1 cellular context compared by ENCODE assay signal in the genomic region with DNA sequence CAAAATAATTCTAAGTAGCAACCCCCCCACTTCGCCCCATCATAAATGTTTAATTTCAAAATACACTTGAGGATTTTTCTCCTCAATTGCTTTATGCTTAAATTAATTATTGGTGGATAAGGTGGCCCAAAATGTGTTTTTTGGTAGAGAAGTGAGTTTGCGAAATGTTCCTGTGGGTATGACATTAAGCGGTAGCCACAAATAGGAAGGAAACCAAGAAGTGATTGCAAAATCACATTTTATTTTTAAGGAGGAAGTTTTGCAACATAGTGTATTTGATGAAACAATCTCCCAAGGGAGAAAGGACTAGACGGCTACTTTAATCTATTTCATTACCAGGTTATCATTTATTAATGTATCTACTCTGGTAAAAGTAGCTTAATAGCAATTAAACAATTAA.
TF ChIP-seq lines count a peak whose summit lies in the region.

No MANE protein-coding gene starts in this region.

TF ChIP-seq in HepG2, 621 proteins besides CTCF, POLR2A, EP300 and RAD21:
- TF ChIP-seq SRSF9 (IDR thresholded peaks at IDR 0.05; ENCODE audit: borderline replicate concordance, insufficient read depth, low read depth, low read length, poor library complexity, severe bottlenecking) (no peak), ZBTB46 (CRISPR knock-in tag; IDR thresholded peaks at IDR 0.05; ENCODE audit: borderline replicate concordance) (no peak), STAT5B (CRISPR knock-in tag; IDR thresholded peaks at IDR 0.05) (no peak), TOPORS (CRISPR knock-in tag; IDR thresholded peaks at IDR 0.05) (no peak), ZNF205 (CRISPR knock-in tag; IDR thresholded peaks at IDR 0.05) (no peak), PCBP1 (IDR thresholded peaks at IDR 0.05; ENCODE audit: borderline replicate concordance, low read depth, low read length) (no peak), CBX1 (IDR thresholded peaks at IDR 0.05; ENCODE audit: low read depth) (no peak), RORA (CRISPR knock-in tag; IDR thresholded peaks at IDR 0.05) (no peak), ZNF772 (CRISPR knock-in tag; IDR thresholded peaks at IDR 0.05) (no peak), ZNF816 (CRISPR knock-in tag; IDR thresholded peaks at IDR 0.05; ENCODE audit: borderline replicate concordance) (no peak), TCF7L2 (IDR thresholded peaks at IDR 0.05; ENCODE audit: low read depth, low read length) (no peak), PRMT3 (CRISPR knock-in tag; IDR thresholded peaks at IDR 0.05; ENCODE audit: borderline replicate concordance, low read depth) (no peak)
- TF ChIP-seq, protein P1, sequence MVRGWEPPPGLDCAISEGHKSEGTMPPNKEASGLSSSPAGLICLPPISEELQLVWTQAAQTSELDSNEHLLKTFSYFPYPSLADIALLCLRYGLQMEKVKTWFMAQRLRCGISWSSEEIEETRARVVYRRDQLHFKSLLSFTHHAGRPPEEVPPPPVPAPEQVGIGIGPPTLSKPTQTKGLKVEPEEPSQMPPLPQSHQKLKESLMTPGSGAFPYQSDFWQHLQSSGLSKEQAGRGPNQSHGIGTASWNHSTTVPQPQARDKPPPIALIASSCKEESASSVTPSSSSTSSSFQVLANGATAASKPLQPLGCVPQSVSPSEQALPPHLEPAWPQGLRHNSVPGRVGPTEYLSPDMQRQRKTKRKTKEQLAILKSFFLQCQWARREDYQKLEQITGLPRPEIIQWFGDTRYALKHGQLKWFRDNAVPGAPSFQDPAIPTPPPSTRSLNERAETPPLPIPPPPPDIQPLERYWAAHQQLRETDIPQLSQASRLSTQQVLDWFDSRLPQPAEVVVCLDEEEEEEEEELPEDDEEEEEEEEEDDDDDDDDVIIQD (CRISPR knock-in tag; IDR thresholded peaks at IDR 0.05; ENCODE audit: low read depth) = no peak
- TF ChIP-seq, protein P2, sequence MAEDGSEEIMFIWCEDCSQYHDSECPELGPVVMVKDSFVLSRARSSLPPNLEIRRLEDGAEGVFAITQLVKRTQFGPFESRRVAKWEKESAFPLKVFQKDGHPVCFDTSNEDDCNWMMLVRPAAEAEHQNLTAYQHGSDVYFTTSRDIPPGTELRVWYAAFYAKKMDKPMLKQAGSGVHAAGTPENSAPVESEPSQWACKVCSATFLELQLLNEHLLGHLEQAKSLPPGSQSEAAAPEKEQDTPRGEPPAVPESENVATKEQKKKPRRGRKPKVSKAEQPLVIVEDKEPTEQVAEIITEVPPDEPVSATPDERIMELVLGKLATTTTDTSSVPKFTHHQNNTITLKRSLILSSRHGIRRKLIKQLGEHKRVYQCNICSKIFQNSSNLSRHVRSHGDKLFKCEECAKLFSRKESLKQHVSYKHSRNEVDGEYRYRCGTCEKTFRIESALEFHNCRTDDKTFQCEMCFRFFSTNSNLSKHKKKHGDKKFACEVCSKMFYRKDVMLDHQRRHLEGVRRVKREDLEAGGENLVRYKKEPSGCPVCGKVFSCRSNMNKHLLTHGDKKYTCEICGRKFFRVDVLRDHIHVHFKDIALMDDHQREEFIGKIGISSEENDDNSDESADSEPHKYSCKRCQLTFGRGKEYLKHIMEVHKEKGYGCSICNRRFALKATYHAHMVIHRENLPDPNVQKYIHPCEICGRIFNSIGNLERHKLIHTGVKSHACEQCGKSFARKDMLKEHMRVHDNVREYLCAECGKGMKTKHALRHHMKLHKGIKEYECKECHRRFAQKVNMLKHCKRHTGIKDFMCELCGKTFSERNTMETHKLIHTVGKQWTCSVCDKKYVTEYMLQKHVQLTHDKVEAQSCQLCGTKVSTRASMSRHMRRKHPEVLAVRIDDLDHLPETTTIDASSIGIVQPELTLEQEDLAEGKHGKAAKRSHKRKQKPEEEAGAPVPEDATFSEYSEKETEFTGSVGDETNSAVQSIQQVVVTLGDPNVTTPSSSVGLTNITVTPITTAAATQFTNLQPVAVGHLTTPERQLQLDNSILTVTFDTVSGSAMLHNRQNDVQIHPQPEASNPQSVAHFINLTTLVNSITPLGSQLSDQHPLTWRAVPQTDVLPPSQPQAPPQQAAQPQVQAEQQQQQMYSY (CRISPR knock-in tag; IDR thresholded peaks at IDR 0.05) = no peak
- TF ChIP-seq, protein P3, sequence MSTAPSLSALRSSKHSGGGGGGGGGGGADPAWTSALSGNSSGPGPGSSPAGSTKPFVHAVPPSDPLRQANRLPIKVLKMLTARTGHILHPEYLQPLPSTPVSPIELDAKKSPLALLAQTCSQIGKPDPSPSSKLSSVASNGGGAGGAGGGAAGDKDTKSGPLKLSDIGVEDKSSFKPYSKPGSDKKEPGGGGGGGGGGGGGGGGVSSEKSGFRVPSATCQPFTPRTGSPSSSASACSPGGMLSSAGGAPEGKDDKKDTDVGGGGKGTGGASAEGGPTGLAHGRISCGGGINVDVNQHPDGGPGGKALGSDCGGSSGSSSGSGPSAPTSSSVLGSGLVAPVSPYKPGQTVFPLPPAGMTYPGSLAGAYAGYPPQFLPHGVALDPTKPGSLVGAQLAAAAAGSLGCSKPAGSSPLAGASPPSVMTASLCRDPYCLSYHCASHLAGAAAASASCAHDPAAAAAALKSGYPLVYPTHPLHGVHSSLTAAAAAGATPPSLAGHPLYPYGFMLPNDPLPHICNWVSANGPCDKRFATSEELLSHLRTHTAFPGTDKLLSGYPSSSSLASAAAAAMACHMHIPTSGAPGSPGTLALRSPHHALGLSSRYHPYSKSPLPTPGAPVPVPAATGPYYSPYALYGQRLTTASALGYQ (CRISPR knock-in tag; IDR thresholded peaks at IDR 0.05) = no peak
